Comparison of ENCODE assay signal across 8 cellular contexts in genomic region chr1:230568008-230568407, GRCh38.
DNase-seq lines count a peak whose midpoint lies in the region; ATAC-seq lines count a peak whose summit lies in the region.

No MANE protein-coding gene starts in this region.

- H3K4me1 Mint-ChIP-seq in stimulated activated effector memory CD8-positive, alpha-beta T cell treated with anti-CD3 and anti-CD28 coated beads, Interleukin-12 subunit alpha, Interleukin-12 subunit beta, amount 100 ng/mL, for 72 hours = peaks cover 10% of the 10 kb centered on the region

- H3K9me3 Mint-ChIP-seq in stimulated activated effector memory CD8-positive, alpha-beta T cell treated with anti-CD3 and anti-CD28 coated beads, Interleukin-12 subunit alpha, Interleukin-12 subunit beta, amount 100 ng/mL, for 72 hours = no peaks in the 10 kb centered on the region

- H3K36me3 Mint-ChIP-seq in stimulated activated effector memory CD8-positive, alpha-beta T cell treated with anti-CD3 and anti-CD28 coated beads, Interleukin-12 subunit alpha, Interleukin-12 subunit beta, amount 100 ng/mL, for 72 hours = no peaks in the 10 kb centered on the region

- DNase-seq in activated T-cell treated with anti-CD3 and anti-CD28 coated beads for 48 hours (ENCODE audit: low read depth) = peak; percentile 27
- no peak for DNase-seq in activated T-cell treated with anti-CD3 and anti-CD28 coated beads, Interleukin-2, amount 50 U/mL, for 1 hour
- peak; percentile 9 for DNase-seq in NCI-H774 (lab: John Stamatoyannopoulos, UW)
- DNase-seq in stimulated activated effector memory CD8-positive, alpha-beta T cell treated with anti-CD3 and anti-CD28 coated beads, Interleukin-12 subunit alpha, Interleukin-12 subunit beta, amount 100 ng/mL, for 72 hours (ENCODE audit: low spot score in 2 of 2) = no peak
- no peak for DNase-seq in activated naive CD4-positive, alpha-beta T cell treated with Interleukin-2 at 50 U/mL for 16 hours

- peak overlapping the region; percentile 32 for H3K4me3 Mint-ChIP-seq in stimulated activated effector memory CD8-positive, alpha-beta T cell treated with anti-CD3 and anti-CD28 coated beads, Interleukin-12 subunit alpha, Interleukin-12 subunit beta, amount 100 ng/mL, for 72 hours

- peak; percentile 74 for ATAC-seq in esophagus mucosa
- ATAC-seq in stimulated activated effector memory CD8-positive, alpha-beta T cell treated with anti-CD3 and anti-CD28 coated beads, Interleukin-12 subunit alpha, Interleukin-12 subunit beta, amount 100 ng/mL, for 72 hours = peak; percentile 85
- ATAC-seq in HG03571 (IDR thresholded peaks at IDR 0.05; ENCODE audit: unreplicated experiment) = no peak
- no peak for ATAC-seq in GM18868 (IDR thresholded peaks at IDR 0.05; ENCODE audit: unreplicated experiment)

- H3K27ac Mint-ChIP-seq in stimulated activated effector memory CD8-positive, alpha-beta T cell treated with anti-CD3 and anti-CD28 coated beads, Interleukin-12 subunit alpha, Interleukin-12 subunit beta, amount 100 ng/mL, for 72 hours = no peak overlapping the region

Comparison
In these comparisons a context has a peak if more than half of its experiments do, and no peak if none do; other contexts are left out.
1. DNase-seq: peak in activated T-cell treated with anti-CD3 and anti-CD28 coated beads for 48 hours (single experiment) and NCI-H774 (single experiment); none in activated T-cell treated with anti-CD3 and anti-CD28 coated beads, Interleukin-2, amount 50 U/mL, for 1 hour (single experiment), stimulated activated effector memory CD8-positive, alpha-beta T cell treated with anti-CD3 and anti-CD28 coated beads, Interleukin-12 subunit alpha, Interleukin-12 subunit beta, amount 100 ng/mL, for 72 hours (0 of 2) and activated naive CD4-positive, alpha-beta T cell treated with Interleukin-2 at 50 U/mL for 16 hours (single experiment).
2. ATAC-seq: peak in esophagus mucosa (single experiment) and stimulated activated effector memory CD8-positive, alpha-beta T cell treated with anti-CD3 and anti-CD28 coated beads, Interleukin-12 subunit alpha, Interleukin-12 subunit beta, amount 100 ng/mL, for 72 hours (single experiment); none in HG03571 (single experiment) and GM18868 (single experiment).